Comparison of ENCODE assay signal across 17 cellular contexts in genomic region chr13:85512421-85512820, GRCh38.
A peak's percentile ranks its signal among the peaks of the same experiment; 100 is the strongest.
DNase-seq lines count a peak whose midpoint lies in the region; ATAC-seq and TF ChIP-seq lines count a peak whose summit lies in the region.
"Had no signal": no experiment of that assay in that cellular context is flagged by ENCODE, and none has a peak within 500 bp of the region (broad histone marks: within the 10 kb centered on the region; RNA-seq: fewer than 3 reads in every experiment).

No MANE protein-coding gene starts in this region.

- H3K27me3 ChIP-seq in IMR-90 (ENCODE audit: control insufficient read depth, insufficient read depth, low read length) (no peaks in the 10 kb centered on the region), left lung (no peaks in the 10 kb centered on the region)
- no peaks in the 10 kb centered on the region for H3K27me3 ChIP-seq in CD4-positive, alpha-beta memory T cell (ENCODE audit: insufficient read depth, low read length)
- H3K27me3 ChIP-seq: Peyer's patch had no signal

- DNase-seq in DMS114 treated with DMSO at 0.1 percent for 48 hours (lab: John Stamatoyannopoulos, UW; ENCODE audit: unreplicated experiment) (peak; percentile 41), IMR-90 (no peak), left lung (no peak), NCI-H2171 treated with DMSO at 0.1 percent for 48 hours (lab: John Stamatoyannopoulos, UW) (no peak)
- no peak for DNase-seq in CD4-positive, alpha-beta memory T cell
- DNase-seq: Calu3, DMS79, NCI-H1436, NCI-H2081, NCI-H2227 treated with DMSO at 0.1 percent for 48 hours, NCI-H524, Peyer's patch, Right ventricle myocardium superior had no signal

- no peak overlapping the region for H3K4me2 ChIP-seq in IMR-90 (ENCODE audit: low read depth, low read length)

- no TSS peak for BruUV-seq in IMR-90 (replicated peaks; lab: Mats Ljungman, UMichigan)

- H3K79me1 ChIP-seq in IMR-90 (ENCODE audit: low read depth in 1 of 2, low read length in 2 of 2), result no peaks in the 10 kb centered on the region

- peaks cover 9% of the 10 kb centered on the region for H3K4me1 ChIP-seq in IMR-90 (ENCODE audit: control insufficient read depth, insufficient read depth, low read length)
- H3K4me1 ChIP-seq in left lung, result no peaks in the 10 kb centered on the region
- H3K4me1 ChIP-seq in CD4-positive, alpha-beta memory T cell (ENCODE audit: insufficient read depth, low read length), result no peaks in the 10 kb centered on the region
- H3K4me1 ChIP-seq: Peyer's patch had no signal

- 0 out of 2 replicates have a peak, but pooled peaks cover 9% of the 10 kb centered on the region for H3K9me1 ChIP-seq in IMR-90 (ENCODE audit: insufficient read depth, low read length)

- H3K27ac ChIP-seq in IMR-90 (ENCODE audit: insufficient read depth, low read length) (no peak overlapping the region), VCaP (peak overlapping the region; percentile 58), left lung (no peak overlapping the region)
- no peak overlapping the region for H3K27ac ChIP-seq in CD4-positive, alpha-beta memory T cell (ENCODE audit: low read depth, low read length)
- H3K27ac ChIP-seq: Peyer's patch had no signal

- H3K4me3 Mint-ChIP-seq in CD4-positive, alpha-beta memory T cell, result no peak overlapping the region

- H2AFZ ChIP-seq in IMR-90 (replicated peaks; ENCODE audit: low read length, poor library complexity), result no peak overlapping the region

- no peak overlapping the region for H2BK120ac ChIP-seq in IMR-90 (ENCODE audit: low read depth, low read length)

- no peak for TF ChIP-seq CTCF in IMR-90 (conservative IDR thresholded peaks at IDR 0.05; ENCODE audit: low read depth, low read length)
- TF ChIP-seq CTCF in VCaP (conservative IDR thresholded peaks at IDR 0.05), result no peak
- TF ChIP-seq CTCF in left lung (IDR thresholded peaks at IDR 0.05), result no peak

- H4K91ac ChIP-seq in IMR-90 (ENCODE audit: insufficient read depth, low read depth, low read length), result no peak overlapping the region

- no peaks in the 10 kb centered on the region for H3K27me3 Mint-ChIP-seq in CD4-positive, alpha-beta memory T cell

- H3K9me3 Mint-ChIP-seq in CD4-positive, alpha-beta memory T cell, result peaks cover 0 to 6% (median 3%) of the 10 kb centered on the region in 8 donors

- no peak for TF ChIP-seq POLR2A in IMR-90 (IDR thresholded peaks at IDR 0.05; ENCODE audit: low read depth, low read length)

- H3K23ac ChIP-seq in IMR-90 (ENCODE audit: low read depth, low read length), result no peak overlapping the region

- no peak overlapping the region for H3K56ac ChIP-seq in IMR-90 (ENCODE audit: extremely low read depth, insufficient read depth, low read length)

- intact Hi-C loops in IMR-90 (cut with micrococcal nuclease), result no loop called here
- intact Hi-C loops in left lung (cut with DNase I), result no loop called here
- intact Hi-C loops in CD4-positive, alpha-beta memory T cell (cut with micrococcal nuclease), result no loop called here

- H3K36me3 ChIP-seq in IMR-90 (ENCODE audit: control insufficient read depth, insufficient read depth, low read length) (no peaks in the 10 kb centered on the region), left lung (no peaks in the 10 kb centered on the region)
- no peaks in the 10 kb centered on the region for H3K36me3 ChIP-seq in CD4-positive, alpha-beta memory T cell (ENCODE audit: insufficient read depth, low read length)
- H3K36me3 ChIP-seq: Peyer's patch had no signal

- no peak overlapping the region for H2BK15ac ChIP-seq in IMR-90 (ENCODE audit: low read depth, low read length)

- H3K4me3 ChIP-seq in IMR-90 (ENCODE audit: insufficient read depth, low read depth, low read length), result no peak overlapping the region
- no peak overlapping the region for H3K4me3 ChIP-seq in left lung
- no peak overlapping the region for H3K4me3 ChIP-seq in CD4-positive, alpha-beta memory T cell (ENCODE audit: low read length in 2 of 2)
- H3K4me3 ChIP-seq: Peyer's patch had no signal

- no peaks in the 10 kb centered on the region for H3K4me1 Mint-ChIP-seq in CD4-positive, alpha-beta memory T cell

- no peak overlapping the region for H4K5ac ChIP-seq in IMR-90 (ENCODE audit: low read depth, low read length)

- in situ Hi-C loops in IMR-90 (cut with MboI; ENCODE audit: low sequenced_read_pairs), result no loop called here

- no peak for TF ChIP-seq RAD21 in IMR-90 (IDR thresholded peaks at IDR 0.05; ENCODE audit: low read length)

- H2BK5ac ChIP-seq in IMR-90 (ENCODE audit: low read depth, low read length, poor library complexity, severe bottlenecking), result no peak overlapping the region

- H4K8ac ChIP-seq in IMR-90 (ENCODE audit: low read depth in 2 of 2, low read length in 2 of 2), result no peak overlapping the region

- H3K9me3 ChIP-seq in IMR-90 (ENCODE audit: control insufficient read depth, insufficient read depth, low read length) (no peaks in the 10 kb centered on the region), left lung (no peaks in the 10 kb centered on the region)
- no peaks in the 10 kb centered on the region for H3K9me3 ChIP-seq in CD4-positive, alpha-beta memory T cell (ENCODE audit: control insufficient read depth in 1 of 2, low read length in 2 of 2)
- H3K9me3 ChIP-seq: Peyer's patch had no signal

- WGBS in IMR-90 (ENCODE audit: extremely low coverage in 2 of 2, insufficient read length in 1 of 2), 2 experiments, result 88% methylated on average over 4 of the region's 7 CpGs; no CpG with 5 or more reads in 1 of the 2 experiments

- no peaks in the 10 kb centered on the region for H4K20me1 ChIP-seq in IMR-90 (ENCODE audit: insufficient read depth, low read length)

- POLR2A ChIA-PET in IMR-90 (lab: Charles Lee; ENCODE audit: unreplicated experiment), result no interaction called here
- POLR2A ChIA-PET in CD4-positive, alpha-beta memory T cell (lab: Charles Lee; ENCODE audit: partially characterized antibody), result no interaction called here

- H3K9ac ChIP-seq in IMR-90 (ENCODE audit: low read depth, low read length), result no peak overlapping the region

- dilution Hi-C loops in IMR-90 (cut with HindIII; ENCODE audit: low sequenced_read_pairs, unreplicated experiment), result no loop called here

- no peak overlapping the region for H3K14ac ChIP-seq in IMR-90 (replicated peaks; ENCODE audit: low read depth, low read length)

- no peak overlapping the region for H2AK9ac ChIP-seq in IMR-90 (replicated peaks; ENCODE audit: low read depth, low read length, poor library complexity)

- H3K18ac ChIP-seq in IMR-90 (ENCODE audit: low read depth, low read length), result no peak overlapping the region

- CTCF ChIA-PET in IMR-90 (lab: Yijun Ruan, JAX), result interaction anchor here (0.8 kb wide), 1 partner anchor 11 kb away, joined by 10 read pairs; no protein-coding TSS in a partner anchor
- CTCF ChIA-PET in CD4-positive, alpha-beta memory T cell (lab: Charles Lee; ENCODE audit: partially characterized antibody), result no interaction called here

- H2BK20ac ChIP-seq in IMR-90 (ENCODE audit: low read depth, low read length), result 0 out of 2 replicates have a peak overlapping the region, but pooled peaks have one; percentile 24

- ATAC-seq in IMR-90 (ENCODE audit: low read depth), result no peak
- ATAC-seq in left lung, result peak; percentile 41
- no peak for ATAC-seq in HG02938 (IDR thresholded peaks at IDR 0.05; ENCODE audit: unreplicated experiment)
- no peak for ATAC-seq in GM18517 (IDR thresholded peaks at IDR 0.05; ENCODE audit: unreplicated experiment)
- ATAC-seq: SK-N-SH treated with all-trans-retinoic acid at 6 μM for 48 hours had no signal

- no peak overlapping the region for H3K4ac ChIP-seq in IMR-90 (ENCODE audit: low read depth, low read length)

- H3K36me3 Mint-ChIP-seq in CD4-positive, alpha-beta memory T cell, result no peaks in the 10 kb centered on the region

- no peak overlapping the region for H2AK5ac ChIP-seq in IMR-90 (ENCODE audit: low read depth, low read length)

- no peak overlapping the region for H3K27ac Mint-ChIP-seq in CD4-positive, alpha-beta memory T cell

TF ChIP-seq in IMR-90, 13 proteins besides CTCF, POLR2A, EP300 and RAD21:
- TF ChIP-seq MAZ (IDR thresholded peaks at IDR 0.05; ENCODE audit: borderline replicate concordance, low read depth, low read length), result no peak
- no peak for TF ChIP-seq MXI1 (IDR thresholded peaks at IDR 0.05; ENCODE audit: borderline replicate concordance, low read depth, low read length)
- TF ChIP-seq ELK1 (IDR thresholded peaks at IDR 0.05; ENCODE audit: borderline replicate concordance, low read depth, low read length), result no peak
- no peak for TF ChIP-seq USF2 (IDR thresholded peaks at IDR 0.05; ENCODE audit: low read depth, low read length)
- TF ChIP-seq NFE2L2 (IDR thresholded peaks at IDR 0.05; ENCODE audit: low read depth, low read length), result no peak
- no peak for TF ChIP-seq RFX5 (IDR thresholded peaks at IDR 0.05; ENCODE audit: low read depth, low read length)
- TF ChIP-seq FOS (IDR thresholded peaks at IDR 0.05; ENCODE audit: low read depth, low read length), result no peak
- TF ChIP-seq BHLHE40 (IDR thresholded peaks at IDR 0.05; ENCODE audit: low read depth, low read length), result no peak
- TF ChIP-seq CHD1 (IDR thresholded peaks at IDR 0.05; ENCODE audit: low read depth, low read length), result no peak
- no peak for TF ChIP-seq MAFK (IDR thresholded peaks at IDR 0.05; ENCODE audit: low read depth, low read length)
- no peak for TF ChIP-seq SMC3 (IDR thresholded peaks at IDR 0.05; ENCODE audit: low read depth, low read length)
- TF ChIP-seq RCOR1 (IDR thresholded peaks at IDR 0.05; ENCODE audit: insufficient replicate concordance, low read length), result no peak
- TF ChIP-seq CEBPB (IDR thresholded peaks at IDR 0.05; ENCODE audit: low read depth, low read length), result no peak
